In genomic region chr1:229624906-229625871, GRCh38 we compare ENCODE assay signal across 1 cellular context.
TF ChIP-seq lines count a peak whose summit lies in the region.

No MANE protein-coding gene starts in this region.

TF ChIP-seq in HepG2, 621 proteins besides CTCF, POLR2A, EP300 and RAD21 (continues in another document):
- TF ChIP-seq ZNF740 (CRISPR knock-in tag; IDR thresholded peaks at IDR 0.05) = no peak
- no peak for TF ChIP-seq SYNCRIP (IDR thresholded peaks at IDR 0.05; ENCODE audit: insufficient read depth, low read depth, low read length)
- TF ChIP-seq NFKB2 (CRISPR knock-in tag; IDR thresholded peaks at IDR 0.05; ENCODE audit: borderline replicate concordance) = no peak
- TF ChIP-seq ZSCAN22 (CRISPR knock-in tag; IDR thresholded peaks at IDR 0.05) = no peak
- no peak for TF ChIP-seq TSC22D2 (CRISPR knock-in tag; IDR thresholded peaks at IDR 0.05; ENCODE audit: borderline replicate concordance)
- TF ChIP-seq GLMP (CRISPR knock-in tag; IDR thresholded peaks at IDR 0.05; ENCODE audit: borderline replicate concordance) = no peak; the same call in 1 of the 2 replicates
- TF ChIP-seq PAF1 (CRISPR knock-in tag; IDR thresholded peaks at IDR 0.05) = no peak
- no peak for TF ChIP-seq TCF7L2 (IDR thresholded peaks at IDR 0.05; ENCODE audit: low read depth, low read length)
- peak; percentile 61; the same call in 1 of the 2 replicates for TF ChIP-seq PITX1 (CRISPR knock-in tag; IDR thresholded peaks at IDR 0.05)
- TF ChIP-seq ZNF687 (CRISPR knock-in tag; IDR thresholded peaks at IDR 0.05) = peak; percentile 55
- no peak for TF ChIP-seq TMF1 (CRISPR knock-in tag; IDR thresholded peaks at IDR 0.05; ENCODE audit: low read depth)
- TF ChIP-seq ARNTL (CRISPR knock-in tag; IDR thresholded peaks at IDR 0.05) = no peak
- TF ChIP-seq RBFOX2 (IDR thresholded peaks at IDR 0.05; ENCODE audit: low read depth, low read length) = no peak
- no peak for TF ChIP-seq ZNF496 (CRISPR knock-in tag; IDR thresholded peaks at IDR 0.05; ENCODE audit: insufficient replicate concordance)
- no peak for TF ChIP-seq KDM3A (CRISPR knock-in tag; IDR thresholded peaks at IDR 0.05; ENCODE audit: low read depth)
- 0 out of 2 replicates have a peak, but pooled peaks have one; percentile 33 for TF ChIP-seq KAT8 (CRISPR knock-in tag; IDR thresholded peaks at IDR 0.05)
- no peak for TF ChIP-seq DNMT1 (CRISPR knock-in tag; IDR thresholded peaks at IDR 0.05)
- no peak for TF ChIP-seq KIAA2018 (CRISPR knock-in tag; IDR thresholded peaks at IDR 0.05; ENCODE audit: borderline replicate concordance)
- TF ChIP-seq KMT2A (CRISPR knock-in tag; IDR thresholded peaks at IDR 0.05) = peak; percentile 75
- no peak for TF ChIP-seq ZNF839 (CRISPR knock-in tag; IDR thresholded peaks at IDR 0.05; ENCODE audit: borderline replicate concordance)
- TF ChIP-seq STAT5B (CRISPR knock-in tag; IDR thresholded peaks at IDR 0.05) = no peak
- no peak for TF ChIP-seq MBNL3 (CRISPR knock-in tag; conservative IDR thresholded peaks at IDR 0.05)
- TF ChIP-seq ATF5 (CRISPR knock-in tag; IDR thresholded peaks at IDR 0.05; ENCODE audit: low read depth) = no peak
- TF ChIP-seq ZNF251 (CRISPR knock-in tag; IDR thresholded peaks at IDR 0.05) = no peak
- TF ChIP-seq ZC3H13 (CRISPR knock-in tag; IDR thresholded peaks at IDR 0.05) = 0 out of 2 replicates have a peak, but pooled peaks have one; percentile 21
- TF ChIP-seq ZNF34 (CRISPR knock-in tag; IDR thresholded peaks at IDR 0.05; ENCODE audit: borderline replicate concordance) = no peak
- no peak for TF ChIP-seq SCMH1 (CRISPR knock-in tag; IDR thresholded peaks at IDR 0.05; ENCODE audit: borderline replicate concordance)
- TF ChIP-seq FIP1L1 (IDR thresholded peaks at IDR 0.05; ENCODE audit: borderline replicate concordance, insufficient read depth, low read depth, low read length) = no peak
- no peak for TF ChIP-seq NCOA1 (CRISPR knock-in tag; IDR thresholded peaks at IDR 0.05)
- TF ChIP-seq CBX5 (CRISPR knock-in tag; IDR thresholded peaks at IDR 0.05; ENCODE audit: borderline replicate concordance) = no peak
- TF ChIP-seq RCOR2 (CRISPR knock-in tag; IDR thresholded peaks at IDR 0.05) = no peak
- TF ChIP-seq ZNF703 (CRISPR knock-in tag; IDR thresholded peaks at IDR 0.05; ENCODE audit: borderline replicate concordance) = no peak
- no peak for TF ChIP-seq SNAI1 (CRISPR knock-in tag; IDR thresholded peaks at IDR 0.05; ENCODE audit: borderline replicate concordance)
- no peak for TF ChIP-seq ZNF101 (CRISPR knock-in tag; IDR thresholded peaks at IDR 0.05; ENCODE audit: borderline replicate concordance, low read depth)
- no peak for TF ChIP-seq ZNF564 (CRISPR knock-in tag; IDR thresholded peaks at IDR 0.05)
- TF ChIP-seq ZBTB37 (CRISPR knock-in tag; IDR thresholded peaks at IDR 0.05) = no peak
- TF ChIP-seq ISX (CRISPR knock-in tag; conservative IDR thresholded peaks at IDR 0.05) = no peak
- no peak for TF ChIP-seq MLXIP (CRISPR knock-in tag; IDR thresholded peaks at IDR 0.05; ENCODE audit: borderline replicate concordance)
- no peak for TF ChIP-seq MYC (CRISPR knock-in tag; IDR thresholded peaks at IDR 0.05; ENCODE audit: borderline replicate concordance)
- no peak for TF ChIP-seq HNRNPL (IDR thresholded peaks at IDR 0.05; ENCODE audit: low read depth, low read length)
- peak; percentile 71; the same call in 1 of the 3 replicates for TF ChIP-seq MXI1 (IDR thresholded peaks at IDR 0.05; ENCODE audit: borderline replicate concordance, low read depth, low read length)
- no peak for TF ChIP-seq ZBTB42 (CRISPR knock-in tag; IDR thresholded peaks at IDR 0.05)
- TF ChIP-seq CCAR2 (optimal IDR thresholded peaks at IDR 0.05; ENCODE audit: low read depth, low read length) = no peak
- TF ChIP-seq PHF8 (CRISPR knock-in tag; IDR thresholded peaks at IDR 0.05) = 0 out of 2 replicates have a peak, but pooled peaks have one; percentile 37
- peak; percentile 10; the same call in 1 of the 2 replicates for TF ChIP-seq TFAP4 (IDR thresholded peaks at IDR 0.05; ENCODE audit: borderline replicate concordance, low read depth)
- TF ChIP-seq ATF7 (IDR thresholded peaks at IDR 0.05) = no peak
- TF ChIP-seq ATF7 (CRISPR knock-in tag; IDR thresholded peaks at IDR 0.05) = no peak
